Comparison of ENCODE assay signal across 20 cellular contexts in genomic region chr2:143218621-143219020, GRCh38.
"Had no signal": no experiment of that assay in that cellular context is flagged by ENCODE, and none has a peak within 500 bp of the region (broad histone marks: within the 10 kb centered on the region; RNA-seq: fewer than 3 reads in every experiment).

No MANE protein-coding gene starts in this region.

- H3K4me3 Mint-ChIP-seq: IgD-negative memory B cell had no signal

- H3K9me3 Mint-ChIP-seq: IgD-negative memory B cell had no signal

- H3K27me3 Mint-ChIP-seq: IgD-negative memory B cell had no signal

- FAIRE-seq: HTR-8/SVneo, K562, RCC 7860 had no signal

- H3K36me3 Mint-ChIP-seq: IgD-negative memory B cell had no signal

- DNase-seq: MG63, NCI-H1092, NCI-H1105 treated with DMSO at 0.1 percent for 48 hours, NCI-H1417 treated with DMSO at 0.1 percent for 48 hours, NCI-H146, NCI-H1694 treated with DMSO at 0.1 percent for 48 hours, NCI-H1930, NCI-H2081, NCI-H2107, NCI-H2227 treated with DMSO at 0.1 percent for 48 hours, NCI-H524 treated with DMSO at 0.1 percent for 48 hours, NCI-H69, NCI-H774, Right ventricle myocardium superior, RPMI8226, SIG-M5 had no signal

- ATAC-seq: K562 had no signal
